ENCODE assay signal across 12 cellular contexts in the genomic region with DNA sequence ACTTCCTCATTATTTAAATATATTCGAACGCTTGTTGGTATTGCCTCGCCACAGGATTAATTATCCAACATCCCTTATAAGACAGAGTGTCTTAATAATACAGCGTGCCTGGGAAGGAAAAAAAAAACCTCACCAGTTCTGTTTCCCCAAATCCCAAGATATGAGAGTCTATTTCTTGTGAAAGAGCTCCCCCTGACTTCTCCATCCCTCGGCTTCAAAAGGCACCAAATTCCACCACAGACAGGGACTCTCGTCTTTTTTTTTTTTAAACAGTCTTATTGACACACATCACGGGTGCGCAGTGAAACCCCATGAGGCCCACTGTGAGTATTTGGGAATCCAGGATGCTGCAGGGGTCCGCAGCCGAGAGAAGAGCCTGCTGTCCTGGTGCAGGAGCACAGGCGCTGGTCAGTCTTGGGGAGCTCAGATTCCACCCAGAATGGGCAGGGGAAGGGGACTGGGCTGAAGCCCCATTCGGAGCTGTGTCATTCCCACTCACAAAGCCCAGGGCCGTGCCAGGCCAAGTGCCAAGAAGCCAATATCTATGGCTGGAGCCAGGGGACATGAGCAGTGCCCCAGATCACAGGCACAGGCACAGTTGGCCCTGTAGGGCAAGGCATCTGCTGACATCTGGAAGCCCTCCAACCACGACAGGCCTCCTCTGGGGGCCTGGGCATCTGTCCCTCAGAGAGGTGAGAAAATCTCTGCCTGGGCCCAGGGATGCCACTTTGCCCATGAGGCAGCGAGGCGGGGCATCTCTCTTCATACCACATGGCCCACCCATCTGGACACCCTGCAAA.
DNase-seq lines count a peak whose midpoint lies in the region; ATAC-seq and TF ChIP-seq lines count a peak whose summit lies in the region.
"Had no signal": no experiment of that assay in that cellular context is flagged by ENCODE, and none has a peak within 500 bp of the region (broad histone marks: within the 10 kb centered on the region; RNA-seq: fewer than 3 reads in every experiment).

No MANE protein-coding gene starts in this region.

- no peak overlapping the region for H3K4me2 ChIP-seq in neural progenitor cell

- H2AFZ ChIP-seq in neural progenitor cell (replicated peaks) = no peak overlapping the region

- peak overlapping the region; percentile 17 for H3K27ac Mint-ChIP-seq in T-helper 2 cell treated with Interferon-gamma antibody and Interleukin-4, amounts not matched to agents 5 μg/mL and 100 μg/mL, for 36 hours
- peak overlapping the region; percentile 31 to 86 (median 65) for H3K27ac Mint-ChIP-seq in brain
- H3K27ac Mint-ChIP-seq in neural progenitor cell = peak overlapping the region; percentile 3

- H3K36me3 ChIP-seq in neural progenitor cell = no peaks in the 10 kb centered on the region
- H3K36me3 ChIP-seq: adrenal gland had no signal

- ATAC-seq in GM18868 (IDR thresholded peaks at IDR 0.05; ENCODE audit: unreplicated experiment) (no peak), HG03139 (IDR thresholded peaks at IDR 0.05; ENCODE audit: unreplicated experiment) (no peak)

- H3K79me2 ChIP-seq in neural progenitor cell (ENCODE audit: low read depth) = no peaks in the 10 kb centered on the region

- H3K27me3 Mint-ChIP-seq in T-helper 2 cell treated with Interferon-gamma antibody and Interleukin-4, amounts not matched to agents 5 μg/mL and 100 μg/mL, for 36 hours (ENCODE audit: low read depth) = no peaks in the 10 kb centered on the region
- peaks cover 13% of the 10 kb centered on the region for H3K27me3 Mint-ChIP-seq in brain
- peaks cover 7% of the 10 kb centered on the region for H3K27me3 Mint-ChIP-seq in neural progenitor cell (ENCODE audit: insufficient read depth, low read depth)

- no peak overlapping the region for H3K27ac ChIP-seq in neural progenitor cell
- H3K27ac ChIP-seq: adrenal gland had no signal

- H3K4me1 ChIP-seq in neural progenitor cell = peaks cover 7% of the 10 kb centered on the region
- H3K4me1 ChIP-seq: adrenal gland had no signal

- no peaks in the 10 kb centered on the region for H3K27me3 ChIP-seq in neural progenitor cell
- H3K27me3 ChIP-seq: adrenal gland had no signal

- H3K4me1 Mint-ChIP-seq in T-helper 2 cell treated with Interferon-gamma antibody and Interleukin-4, amounts not matched to agents 5 μg/mL and 100 μg/mL, for 36 hours (ENCODE audit: low read depth) = peaks cover 82% of the 10 kb centered on the region
- H3K4me1 Mint-ChIP-seq in brain (peaks cover 84% of the 10 kb centered on the region), neural progenitor cell (peaks cover 46% of the 10 kb centered on the region)

- H3K36me3 Mint-ChIP-seq in T-helper 2 cell treated with Interferon-gamma antibody and Interleukin-4, amounts not matched to agents 5 μg/mL and 100 μg/mL, for 36 hours (ENCODE audit: low read depth) = peaks cover 77% of the 10 kb centered on the region
- H3K36me3 Mint-ChIP-seq in brain = peaks cover 15% of the 10 kb centered on the region
- no peaks in the 10 kb centered on the region for H3K36me3 Mint-ChIP-seq in neural progenitor cell

- no peak overlapping the region for H3K4me3 ChIP-seq in neural progenitor cell
- H3K4me3 ChIP-seq: adrenal gland had no signal

- no peaks in the 10 kb centered on the region for H3K9me3 ChIP-seq in neural progenitor cell (ENCODE audit: low read depth)
- H3K9me3 ChIP-seq: adrenal gland had no signal

- H3K9ac ChIP-seq in neural progenitor cell = no peak overlapping the region

- H3K4me3 Mint-ChIP-seq in T-helper 2 cell treated with Interferon-gamma antibody and Interleukin-4, amounts not matched to agents 5 μg/mL and 100 μg/mL, for 36 hours = peak overlapping the region; percentile 22
- H3K4me3 Mint-ChIP-seq in brain (peak overlapping the region in 4 of 5 experiments; percentile 2 to 67 (median 30)), neural progenitor cell (no peak overlapping the region)

- H3K9me3 Mint-ChIP-seq in T-helper 2 cell treated with Interferon-gamma antibody and Interleukin-4, amounts not matched to agents 5 μg/mL and 100 μg/mL, for 36 hours = no peaks in the 10 kb centered on the region
- H3K9me3 Mint-ChIP-seq in brain (peaks cover 0 to 4% (median 0%) of the 10 kb centered on the region in 5 experiments), neural progenitor cell (no peaks in the 10 kb centered on the region)

- no peak for DNase-seq in T-helper 2 cell treated with Interferon-gamma antibody and Interleukin-4, amounts not matched to agents 5 μg/mL and 100 μg/mL, for 36 hours (ENCODE audit: low spot score)
- DNase-seq in T-helper 2 cell (no peak), NCI-H2171 (lab: John Stamatoyannopoulos, UW) (peak; percentile 55), neural progenitor cell (ENCODE audit: low spot score) (no peak), NK-92 (lab: John Stamatoyannopoulos, UW; ENCODE audit: unreplicated experiment) (no peak)
- DNase-seq: adrenal gland; GF-D8; NCI-H1092 treated with DMSO at 0.1 percent for 48 hours; stimulated activated CD4-positive, alpha-beta T cell treated with anti-CD3 and anti-CD28 coated beads, Interleukin-1b, Interleukin-23, amount 100 ng/mL, for 48 hours had no signal

- no peaks in the 10 kb centered on the region for H4K20me1 ChIP-seq in neural progenitor cell (ENCODE audit: low read depth)

- no peaks in the 10 kb centered on the region for H3F3A ChIP-seq in neural progenitor cell (ENCODE audit: low read depth)

- TF ChIP-seq CTCF in brain (conservative IDR thresholded peaks at IDR 0.05) (peak in 1 of 2 experiments; percentile 26), neural progenitor cell (IDR thresholded peaks at IDR 0.05) (peak; percentile 49)

Comparison
In these comparisons a context has a peak if more than half of its experiments do, and no peak if none do; other contexts are left out.
1. H3K27ac Mint-ChIP-seq: peak in every context shown above with its lines; median percentile 65 in brain; 17 in T-helper 2 cell treated with Interferon-gamma antibody and Interleukin-4, amounts not matched to agents 5 μg/mL and 100 μg/mL, for 36 hours; 3 in neural progenitor cell.